In the genomic region with DNA sequence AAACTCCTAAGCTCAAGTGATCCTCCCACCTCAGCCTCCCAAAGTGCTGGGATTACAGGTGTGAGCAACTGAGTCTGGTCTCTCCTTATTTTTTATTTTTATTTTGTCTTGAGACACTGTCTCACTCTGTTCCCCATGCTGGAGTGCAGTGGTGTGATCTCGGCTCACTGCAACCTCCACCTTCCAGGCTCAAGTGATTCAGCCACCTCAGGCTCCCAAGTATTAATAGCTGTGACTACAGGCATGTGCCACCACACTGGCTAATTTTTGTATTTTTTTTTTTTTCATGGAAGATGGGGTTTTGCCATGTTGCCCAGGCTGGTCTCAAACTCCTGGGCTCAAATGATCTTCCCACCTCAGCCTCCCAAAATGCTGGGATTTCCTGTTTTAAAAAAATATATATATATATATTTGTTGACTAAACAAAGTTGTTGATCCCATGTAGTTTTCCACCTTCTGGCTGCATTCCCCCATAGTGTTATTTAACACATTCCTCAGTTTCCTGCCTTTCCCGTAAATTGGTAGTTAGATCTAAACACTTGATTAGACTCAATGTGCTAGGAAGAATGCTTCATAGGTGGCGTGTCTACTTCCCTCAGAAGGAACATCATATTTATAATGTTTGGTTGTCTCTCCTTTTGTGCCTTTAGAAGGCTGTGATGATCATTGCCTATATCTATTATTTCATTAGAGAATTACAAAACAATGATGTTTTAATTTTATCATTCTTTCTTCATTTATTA, we compare ENCODE assay signal across 17 cellular contexts. TPM values are rescaled to one million over a fixed set of nuclear protein-coding genes. Genes with fewer than 3 reads are reported as not detected.
DNase-seq lines count a peak whose midpoint lies in the region; ATAC-seq and TF ChIP-seq lines count a peak whose summit lies in the region.
"Had no signal": no experiment of that assay in that cellular context is flagged by ENCODE, and none has a peak within 500 bp of the region (broad histone marks: within the 10 kb centered on the region; RNA-seq: fewer than 3 reads in every experiment).

No MANE protein-coding gene starts in this region.

- H3K27ac ChIP-seq in heart right ventricle (peak overlapping the region in 9 of 10 donors; percentile 4 to 98 (median 92)), esophagus muscularis mucosa (replicated peaks in 1 of 4) (peak overlapping the region; percentile 69 to 79 (median 76)), sigmoid colon (peak overlapping the region; percentile 69 to 77 (median 73)), upper lobe of right lung (peak overlapping the region; percentile 4)
- H3K27ac ChIP-seq: A549 had no signal

- no peaks in the 10 kb centered on the region for H3K9me3 ChIP-seq in heart right ventricle
- no peaks in the 10 kb centered on the region for H3K9me3 ChIP-seq in esophagus muscularis mucosa
- H3K9me3 ChIP-seq in sigmoid colon, result no peaks in the 10 kb centered on the region
- H3K9me3 ChIP-seq in upper lobe of right lung, result no peaks in the 10 kb centered on the region
- H3K9me3 ChIP-seq: A549 had no signal

- H3K4me1 ChIP-seq in heart right ventricle (peaks cover 17 to 66% (median 42%) of the 10 kb centered on the region in 9 donors), esophagus muscularis mucosa (peaks cover 26 to 44% (median 35%) of the 10 kb centered on the region in 4 donors), sigmoid colon (peaks cover 0 to 27% (median 22%) of the 10 kb centered on the region in 4 donors), upper lobe of right lung (peaks cover 44% of the 10 kb centered on the region)
- H3K4me1 ChIP-seq: A549 had no signal

- intact Hi-C loops in heart right ventricle (cut with DNase I) (loop anchor here in 3 of 10 donors (2.0 to 5.0 kb wide), 3 partner anchors 15 to 44 kb away; no protein-coding TSS in a partner anchor), left cardiac atrium (cut with DNase I) (no loop called here), esophagus muscularis mucosa (cut with DNase I) (no loop called here), sigmoid colon (cut with DNase I) (no loop called here), upper lobe of right lung (cut with DNase I) (no loop called here)

- WGBS in heart right ventricle, 2 donors, result 78 to 79% methylated on average over 3 of the region's 3 CpGs
- WGBS in esophagus muscularis mucosa, result 88% methylated on average over 3 of the region's 3 CpGs
- WGBS in sigmoid colon, 2 donors, result 91 to 96% methylated on average over 3 of the region's 3 CpGs

- H3K27me3 ChIP-seq in heart right ventricle (no peaks in the 10 kb centered on the region), esophagus muscularis mucosa (no peaks in the 10 kb centered on the region), sigmoid colon (no peaks in the 10 kb centered on the region), upper lobe of right lung (no peaks in the 10 kb centered on the region)

- ATAC-seq in heart right ventricle, result no peak
- ATAC-seq in left cardiac atrium, result no peak
- no peak for ATAC-seq in upper lobe of right lung
- no peak for ATAC-seq in GM18907 (IDR thresholded peaks at IDR 0.05; ENCODE audit: unreplicated experiment)
- ATAC-seq: A549, HCT116 had no signal

- no peaks in the 10 kb centered on the region for H3K36me3 ChIP-seq in heart right ventricle
- H3K36me3 ChIP-seq in esophagus muscularis mucosa, result no peaks in the 10 kb centered on the region
- H3K36me3 ChIP-seq in sigmoid colon, result no peaks in the 10 kb centered on the region
- H3K36me3 ChIP-seq in upper lobe of right lung, result no peaks in the 10 kb centered on the region

- TF ChIP-seq EP300 in esophagus muscularis mucosa (IDR thresholded peaks at IDR 0.05) (no peak), sigmoid colon (IDR thresholded peaks at IDR 0.05) (no peak)

- no peak for TF ChIP-seq CTCF in heart right ventricle (IDR thresholded peaks at IDR 0.05)
- TF ChIP-seq CTCF in esophagus muscularis mucosa (IDR thresholded peaks at IDR 0.05), result no peak
- TF ChIP-seq CTCF in sigmoid colon (IDR thresholded peaks at IDR 0.05), result no peak
- no peak for TF ChIP-seq CTCF in upper lobe of right lung (IDR thresholded peaks at IDR 0.05)

- H3K4me3 ChIP-seq in heart right ventricle, result no peak overlapping the region
- H3K4me3 ChIP-seq in esophagus muscularis mucosa, result no peak overlapping the region
- no peak overlapping the region for H3K4me3 ChIP-seq in sigmoid colon
- no peak overlapping the region for H3K4me3 ChIP-seq in upper lobe of right lung
- H3K4me3 ChIP-seq: A549 had no signal

- DNase-seq in heart right ventricle (no peak), left cardiac atrium (no peak), esophagus muscularis mucosa (ENCODE audit: extremely low spot score) (no peak), sigmoid colon (peak; percentile 18), upper lobe of right lung (no peak), NCI-H2227 treated with DMSO at 0.1 percent for 48 hours (lab: John Stamatoyannopoulos, UW) (no peak), NAMALWA (ENCODE audit: low spot score) (no peak)
- DNase-seq: Calu3, DND-41, GDM1, Karpas-422, NCI-H1105 treated with DMSO at 0.1 percent for 48 hours, NCI-H187, NCI-H82 had no signal

- TF ChIP-seq POLR2A in esophagus muscularis mucosa (IDR thresholded peaks at IDR 0.05; ENCODE audit: low read depth) (no peak), sigmoid colon (IDR thresholded peaks at IDR 0.05) (no peak)

RNA-seq across cellular contexts. Expression of a gene that starts 38.8 kb away (rescaled TPM):
- total RNA-seq in heart right ventricle, result 10 to 100 TPM; 16.7 to 61.3 (median 31.5) TPM
- 100 to 1,000 TPM in 1 of 2 donors, 10 to 100 TPM in 1; 62.4 to 215 TPM for polyA plus RNA-seq in heart right ventricle
- total RNA-seq in left cardiac atrium, result 10 to 100 TPM; 43.8 to 88.2 TPM
- total RNA-seq in esophagus muscularis mucosa, result 10 to 100 TPM; 19.1 to 87.5 (median 45.3) TPM
- 10 to 100 TPM in 3 of 4 donors, 1 to 10 TPM in 1; 6.4 to 30.7 (median 16.2) TPM for total RNA-seq in sigmoid colon
- polyA plus RNA-seq in sigmoid colon, result 10 to 100 TPM in 1 of 3 donors, 1 to 10 TPM in 1, under 1 TPM in 1; 0.69 to 18.3 (median 1.8) TPM
- total RNA-seq in upper lobe of right lung, result 111 TPM
- total RNA-seq: Calu3 had no signal

Comparison
In these comparisons a context has a peak if more than half of its experiments do, and no peak if none do; other contexts are left out.
1. H3K27ac ChIP-seq: peak in every context shown above with its lines; median percentile 92 in heart right ventricle; 76 in esophagus muscularis mucosa; 73 in sigmoid colon; 4 in upper lobe of right lung.